ENCODE assay signal across 16 cellular contexts in the genomic region with DNA sequence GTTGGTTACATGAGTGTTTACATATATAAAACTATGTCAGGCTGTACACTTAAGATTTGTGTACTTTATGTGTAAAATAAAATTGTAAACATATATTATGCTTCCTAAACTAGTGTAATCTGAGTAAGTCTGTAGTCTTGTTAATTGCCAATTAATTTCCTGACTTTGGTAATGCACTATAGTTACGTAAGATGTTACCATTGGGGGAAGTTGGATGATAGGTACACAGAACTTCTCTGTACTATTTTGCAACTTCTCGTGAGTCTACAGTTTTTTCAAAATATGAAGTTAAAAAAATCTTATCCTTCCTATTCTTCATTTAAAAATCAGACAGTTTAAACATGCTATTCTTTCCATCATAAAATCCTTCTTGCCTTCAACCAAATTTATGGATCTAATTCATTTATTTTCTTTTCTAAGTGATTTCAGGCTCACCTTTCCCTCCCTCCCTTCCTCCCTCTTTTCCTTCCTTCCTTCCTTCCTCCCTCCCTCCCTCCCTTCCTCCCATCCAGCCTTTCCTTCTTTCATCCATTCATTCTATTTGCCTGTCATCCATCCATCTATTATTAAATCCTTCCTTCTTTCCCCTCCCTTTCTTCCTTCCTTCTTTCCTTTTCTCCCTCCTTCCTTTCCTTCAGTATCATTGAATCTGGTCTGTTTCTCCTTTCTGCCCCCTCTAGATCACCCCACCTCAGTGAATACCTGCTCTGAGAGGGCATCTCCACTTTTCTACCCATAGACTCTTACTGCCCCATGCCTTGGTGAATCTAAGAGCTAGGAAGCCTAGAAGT.
"Had no signal": no experiment of that assay in that cellular context is flagged by ENCODE, and none has a peak within 500 bp of the region (broad histone marks: within the 10 kb centered on the region; RNA-seq: fewer than 3 reads in every experiment).

No MANE protein-coding gene starts in this region.

- H3K4me1 ChIP-seq: uterus had no signal

- H3K9me3 ChIP-seq: left lung, right atrium auricular region, tibial nerve, uterus had no signal

- H3K4me1 Mint-ChIP-seq: activated naive CD4-positive, alpha-beta T cell treated with anti-CD3 and anti-CD28 coated beads, Interleukin-2, amount 10 ng/mL, durations not matched to agents 7 days and 5 days had no signal

- DNase-seq: activated CD4-positive, alpha-beta T cell treated with anti-CD3 and anti-CD28 coated beads, Interleukin-2, amount 50 U/mL, for 48 hours; activated naive CD4-positive, alpha-beta T cell treated with anti-CD3 and anti-CD28 coated beads, Interleukin-2, amount 10 ng/mL, durations not matched to agents 7 days and 5 days; left lung; occipital lobe; stimulated activated CD4-positive, alpha-beta T cell treated with anti-CD3 and anti-CD28 coated beads, Interleukin-4, amount 100 ng/mL, for 24 hours; stimulated activated naive CD4-positive, alpha-beta T cell; substantia nigra; uterus; WERI-Rb-1 had no signal

- H3K9me3 Mint-ChIP-seq: activated naive CD4-positive, alpha-beta T cell treated with anti-CD3 and anti-CD28 coated beads, Interleukin-2, amount 10 ng/mL, durations not matched to agents 7 days and 5 days; activated T-helper 2 cell treated with anti-CD3 and anti-CD28 coated beads, Interferon-gamma antibody, Interleukin-2, Interleukin-4, amounts not matched to agents 10 μg/mL and 5 μg/mL and 100 μg/mL, durations not matched to agents 14 hours and 24 hours and 36 hours; natural killer cell treated with Interleukin-12 subunit alpha and Interleukin-12 subunit beta and Interleukin-15 and Interleukin-18, amount 100 ng/mL, for 72 hours had no signal

- H3K36me3 Mint-ChIP-seq: activated naive CD4-positive, alpha-beta T cell treated with anti-CD3 and anti-CD28 coated beads, Interleukin-2, amount 10 ng/mL, durations not matched to agents 7 days and 5 days; natural killer cell treated with Interleukin-12 subunit alpha and Interleukin-12 subunit beta and Interleukin-15 and Interleukin-18, amount 100 ng/mL, for 72 hours had no signal

- H3K27me3 ChIP-seq: hepatocyte, left lung, right atrium auricular region, tibial nerve, uterus had no signal

- H3K36me3 ChIP-seq: left lung, right atrium auricular region, tibial nerve, uterus, WERI-Rb-1 had no signal

- ATAC-seq: esophagus mucosa; left lung; natural killer cell treated with Interleukin-12 subunit alpha and Interleukin-12 subunit beta and Interleukin-15 and Interleukin-18, amount 100 ng/mL, for 72 hours had no signal

- H3K4me3 Mint-ChIP-seq: activated naive CD4-positive, alpha-beta T cell treated with anti-CD3 and anti-CD28 coated beads, Interleukin-2, amount 10 ng/mL, durations not matched to agents 7 days and 5 days; natural killer cell treated with Interleukin-12 subunit alpha and Interleukin-12 subunit beta and Interleukin-15 and Interleukin-18, amount 100 ng/mL, for 72 hours had no signal

- H3K27ac ChIP-seq: hepatocyte, right atrium auricular region, uterus, WERI-Rb-1 had no signal

- H3K4me3 ChIP-seq: hepatocyte, left lung, right atrium auricular region, skin epidermis, tibial nerve, uterus had no signal

- H3K27ac Mint-ChIP-seq: activated naive CD4-positive, alpha-beta T cell treated with anti-CD3 and anti-CD28 coated beads, Interleukin-2, amount 10 ng/mL, durations not matched to agents 7 days and 5 days; activated T-helper 2 cell treated with anti-CD3 and anti-CD28 coated beads, Interferon-gamma antibody, Interleukin-2, Interleukin-4, amounts not matched to agents 10 μg/mL and 5 μg/mL and 100 μg/mL, durations not matched to agents 14 hours and 24 hours and 36 hours; natural killer cell treated with Interleukin-12 subunit alpha and Interleukin-12 subunit beta and Interleukin-15 and Interleukin-18, amount 100 ng/mL, for 72 hours had no signal
